Comparison of ENCODE assay signal across 10 cellular contexts in the genomic region with DNA sequence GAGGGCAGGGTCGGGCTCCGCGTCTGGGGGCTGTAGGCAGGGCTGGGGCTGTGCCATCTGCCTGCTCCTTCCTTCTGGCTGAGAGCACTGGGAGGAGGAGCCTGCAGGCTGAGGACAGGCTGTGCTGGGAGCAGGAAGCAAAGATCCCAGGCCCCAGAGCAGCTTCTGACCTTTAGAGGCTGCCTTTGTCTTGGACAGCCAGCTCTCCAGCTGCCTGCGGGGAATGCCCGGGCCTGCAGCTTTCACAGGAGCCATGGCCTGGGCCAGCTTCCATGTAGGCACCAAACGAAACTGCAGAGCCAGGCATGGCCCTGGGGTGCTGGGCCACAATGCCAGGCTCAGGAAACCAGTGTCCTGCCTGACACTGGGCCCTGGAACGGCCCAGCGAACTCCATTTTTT.
DNase-seq lines count a peak whose midpoint lies in the region; ATAC-seq, FAIRE-seq and TF ChIP-seq lines count a peak whose summit lies in the region.
"Had no signal": no experiment of that assay in that cellular context is flagged by ENCODE, and none has a peak within 500 bp of the region (broad histone marks: within the 10 kb centered on the region; RNA-seq: fewer than 3 reads in every experiment).

No MANE protein-coding gene starts in this region.

- H3K27me3 ChIP-seq in CD8-positive, alpha-beta memory T cell (ENCODE audit: insufficient read depth, low read length, poor library complexity, severe bottlenecking): no peaks in the 10 kb centered on the region

- H3K27me3 Mint-ChIP-seq in nephron progenitor cell (ENCODE audit: low read depth, poor library complexity): peaks cover 5% of the 10 kb centered on the region
- peaks cover 0 to 3% of the 10 kb centered on the region in 2 donors for H3K27me3 Mint-ChIP-seq in CD8-positive, alpha-beta memory T cell
- H3K27me3 Mint-ChIP-seq: B cell had no signal

- TF ChIP-seq EP300 in A549 (IDR thresholded peaks at IDR 0.05): no peak

- no peak overlapping the region for H3K4me3 Mint-ChIP-seq in nephron progenitor cell
- H3K4me3 Mint-ChIP-seq in CD8-positive, alpha-beta memory T cell: no peak overlapping the region
- H3K4me3 Mint-ChIP-seq: B cell had no signal

- TF ChIP-seq RAD21 in A549 (conservative IDR thresholded peaks at IDR 0.05 in 1 of 2, IDR thresholded peaks at IDR 0.05 in 1 of 2): no peak

- no peaks in the 10 kb centered on the region for H3K36me3 ChIP-seq in CD8-positive, alpha-beta memory T cell (ENCODE audit: insufficient read depth, low read length)

- H3K4me1 ChIP-seq in A549: peaks cover 5% of the 10 kb centered on the region; the same call in 1 of the 3 replicates
- no peaks in the 10 kb centered on the region for H3K4me1 ChIP-seq in CD8-positive, alpha-beta memory T cell (ENCODE audit: insufficient read depth, low read length)

- CTCF ChIA-PET in A549 (lab: Yijun Ruan, JAX): interaction anchor here (1.3 kb wide), 1 partner anchor 116 kb away, joined by 3 read pairs; no protein-coding TSS in a partner anchor
- CTCF ChIA-PET in CD8-positive, alpha-beta memory T cell (lab: Charles Lee): no interaction called here

- no peaks in the 10 kb centered on the region for H3K9me3 ChIP-seq in A549
- H3K9me3 ChIP-seq in CD8-positive, alpha-beta memory T cell (ENCODE audit: low read length): no peaks in the 10 kb centered on the region

- peak in 1 of 2 experiments; percentile 29 for DNase-seq in A549 (ENCODE audit: low read depth in 1 of 2, low spot score in 1 of 2)
- peak; percentile 68 for DNase-seq in RPMI7951 (ENCODE audit: low read depth)
- DNase-seq in fibroblast of villous mesenchyme (ENCODE audit: low read depth): peak; percentile 77
- peak; percentile 20 for DNase-seq in nephron progenitor cell
- DNase-seq in CD8-positive, alpha-beta memory T cell: no peak
- no peak for DNase-seq in RKO (ENCODE audit: low spot score)
- no peak for DNase-seq in NK-92 (lab: John Stamatoyannopoulos, UW; ENCODE audit: unreplicated experiment)

- no peak for TF ChIP-seq POLR2A in A549 (IDR thresholded peaks at IDR 0.05; ENCODE audit: low read length)

- peaks cover 25% of the 10 kb centered on the region for H3K4me1 Mint-ChIP-seq in nephron progenitor cell
- no peaks in the 10 kb centered on the region for H3K4me1 Mint-ChIP-seq in CD8-positive, alpha-beta memory T cell

- POLR2A ChIA-PET in A549 (lab: Yijun Ruan, JAX): no interaction called here
- POLR2A ChIA-PET in CD8-positive, alpha-beta memory T cell (lab: Charles Lee): no interaction called here

- no peak for TF ChIP-seq CTCF in A549 (IDR thresholded peaks at IDR 0.05)
- TF ChIP-seq CTCF in fibroblast of villous mesenchyme (IDR thresholded peaks at IDR 0.05; ENCODE audit: insufficient read depth, low read depth, low read length): no peak
- no peak for TF ChIP-seq CTCF in nephron progenitor cell (IDR thresholded peaks at IDR 0.05)

- 0 out of 3 replicates have a peak overlapping the region, but pooled peaks have one; percentile 28 for H3K4me2 ChIP-seq in A549

- no peak for FAIRE-seq in A549 (lab: Jason Lieb, UNC)
- FAIRE-seq: keratinocyte had no signal

- H3K27ac ChIP-seq in A549: peak overlapping the region; percentile 43 to 83; a peak in 5 of 6 replicates
- H3K27ac ChIP-seq in CD8-positive, alpha-beta memory T cell (ENCODE audit: low read depth, low read length): no peak overlapping the region

- WGBS in A549 (ENCODE audit: missing lambda C conversion rate): 41% methylated on average over 3 of the region's 8 CpGs

- ATAC-seq in A549 (peak; percentile 39 to 80; a peak in 4 of 6 replicates), GM21526 (IDR thresholded peaks at IDR 0.05; ENCODE audit: low FRiP score, unreplicated experiment) (no peak)

- H3K4me3 ChIP-seq in A549: no peak overlapping the region
- H3K4me3 ChIP-seq in fibroblast of villous mesenchyme (ENCODE audit: low read depth, low read length): no peak overlapping the region
- no peak overlapping the region for H3K4me3 ChIP-seq in CD8-positive, alpha-beta memory T cell (ENCODE audit: low read length)

- H3K27ac Mint-ChIP-seq in nephron progenitor cell: peak overlapping the region; percentile 74
- H3K27ac Mint-ChIP-seq in CD8-positive, alpha-beta memory T cell: no peak overlapping the region
- H3K27ac Mint-ChIP-seq: B cell had no signal

- peaks cover 35% of the 10 kb centered on the region for H3K36me3 Mint-ChIP-seq in nephron progenitor cell (ENCODE audit: low read depth)
- peaks cover 0 to 25% (median 6%) of the 10 kb centered on the region in 3 donors for H3K36me3 Mint-ChIP-seq in CD8-positive, alpha-beta memory T cell

- peaks cover 24% of the 10 kb centered on the region for H3K9me3 Mint-ChIP-seq in nephron progenitor cell
- H3K9me3 Mint-ChIP-seq in CD8-positive, alpha-beta memory T cell: no peaks in the 10 kb centered on the region

TF ChIP-seq in A549, 52 proteins besides CTCF, POLR2A, EP300 and RAD21:
- no peak for TF ChIP-seq ESRRA (IDR thresholded peaks at IDR 0.05; ENCODE audit: borderline replicate concordance, low read length)
- TF ChIP-seq RCOR1 (IDR thresholded peaks at IDR 0.05; ENCODE audit: low read depth, low read length): no peak
- TF ChIP-seq, protein P1, sequence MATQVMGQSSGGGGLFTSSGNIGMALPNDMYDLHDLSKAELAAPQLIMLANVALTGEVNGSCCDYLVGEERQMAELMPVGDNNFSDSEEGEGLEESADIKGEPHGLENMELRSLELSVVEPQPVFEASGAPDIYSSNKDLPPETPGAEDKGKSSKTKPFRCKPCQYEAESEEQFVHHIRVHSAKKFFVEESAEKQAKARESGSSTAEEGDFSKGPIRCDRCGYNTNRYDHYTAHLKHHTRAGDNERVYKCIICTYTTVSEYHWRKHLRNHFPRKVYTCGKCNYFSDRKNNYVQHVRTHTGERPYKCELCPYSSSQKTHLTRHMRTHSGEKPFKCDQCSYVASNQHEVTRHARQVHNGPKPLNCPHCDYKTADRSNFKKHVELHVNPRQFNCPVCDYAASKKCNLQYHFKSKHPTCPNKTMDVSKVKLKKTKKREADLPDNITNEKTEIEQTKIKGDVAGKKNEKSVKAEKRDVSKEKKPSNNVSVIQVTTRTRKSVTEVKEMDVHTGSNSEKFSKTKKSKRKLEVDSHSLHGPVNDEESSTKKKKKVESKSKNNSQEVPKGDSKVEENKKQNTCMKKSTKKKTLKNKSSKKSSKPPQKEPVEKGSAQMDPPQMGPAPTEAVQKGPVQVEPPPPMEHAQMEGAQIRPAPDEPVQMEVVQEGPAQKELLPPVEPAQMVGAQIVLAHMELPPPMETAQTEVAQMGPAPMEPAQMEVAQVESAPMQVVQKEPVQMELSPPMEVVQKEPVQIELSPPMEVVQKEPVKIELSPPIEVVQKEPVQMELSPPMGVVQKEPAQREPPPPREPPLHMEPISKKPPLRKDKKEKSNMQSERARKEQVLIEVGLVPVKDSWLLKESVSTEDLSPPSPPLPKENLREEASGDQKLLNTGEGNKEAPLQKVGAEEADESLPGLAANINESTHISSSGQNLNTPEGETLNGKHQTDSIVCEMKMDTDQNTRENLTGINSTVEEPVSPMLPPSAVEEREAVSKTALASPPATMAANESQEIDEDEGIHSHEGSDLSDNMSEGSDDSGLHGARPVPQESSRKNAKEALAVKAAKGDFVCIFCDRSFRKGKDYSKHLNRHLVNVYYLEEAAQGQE (IDR thresholded peaks at IDR 0.05): no peak
- TF ChIP-seq, protein P2, sequence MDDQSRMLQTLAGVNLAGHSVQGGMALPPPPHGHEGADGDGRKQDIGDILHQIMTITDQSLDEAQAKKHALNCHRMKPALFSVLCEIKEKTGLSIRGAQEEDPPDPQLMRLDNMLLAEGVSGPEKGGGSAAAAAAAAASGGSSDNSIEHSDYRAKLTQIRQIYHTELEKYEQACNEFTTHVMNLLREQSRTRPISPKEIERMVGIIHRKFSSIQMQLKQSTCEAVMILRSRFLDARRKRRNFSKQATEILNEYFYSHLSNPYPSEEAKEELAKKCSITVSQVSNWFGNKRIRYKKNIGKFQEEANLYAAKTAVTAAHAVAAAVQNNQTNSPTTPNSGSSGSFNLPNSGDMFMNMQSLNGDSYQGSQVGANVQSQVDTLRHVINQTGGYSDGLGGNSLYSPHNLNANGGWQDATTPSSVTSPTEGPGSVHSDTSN (IDR thresholded peaks at IDR 0.05): no peak
- TF ChIP-seq TP53 (CRISPR knock-in tag; IDR thresholded peaks at IDR 0.05): no peak
- TF ChIP-seq, protein P3, sequence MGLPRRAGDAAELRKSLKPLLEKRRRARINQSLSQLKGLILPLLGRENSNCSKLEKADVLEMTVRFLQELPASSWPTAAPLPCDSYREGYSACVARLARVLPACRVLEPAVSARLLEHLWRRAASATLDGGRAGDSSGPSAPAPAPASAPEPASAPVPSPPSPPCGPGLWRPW (IDR thresholded peaks at IDR 0.05): no peak
- no peak for TF ChIP-seq GATA3 (IDR thresholded peaks at IDR 0.05; ENCODE audit: borderline replicate concordance)
- no peak for TF ChIP-seq ZFP36 (IDR thresholded peaks at IDR 0.05; ENCODE audit: borderline replicate concordance, partially characterized antibody)

Comparison
In these comparisons a context has a peak if more than half of its experiments do, and no peak if none do; other contexts are left out.
1. DNase-seq: peak in RPMI7951 (single experiment), fibroblast of villous mesenchyme (single experiment) and nephron progenitor cell (single experiment); none in CD8-positive, alpha-beta memory T cell (0 of 5), RKO (single experiment) and NK-92 (single experiment).